ENCODE assay signal across 2 cellular contexts in genomic region chr20:47506850-47507249, GRCh38.
TF ChIP-seq lines count a peak whose summit lies in the region.

No MANE protein-coding gene starts in this region.

TF ChIP-seq in A549, 52 proteins besides CTCF, POLR2A, EP300 and RAD21:
- TF ChIP-seq ZFP36 (IDR thresholded peaks at IDR 0.05; ENCODE audit: borderline replicate concordance, partially characterized antibody) = no peak
- no peak for TF ChIP-seq EHMT2 (IDR thresholded peaks at IDR 0.05; ENCODE audit: low read depth)
- TF ChIP-seq, protein P1, sequence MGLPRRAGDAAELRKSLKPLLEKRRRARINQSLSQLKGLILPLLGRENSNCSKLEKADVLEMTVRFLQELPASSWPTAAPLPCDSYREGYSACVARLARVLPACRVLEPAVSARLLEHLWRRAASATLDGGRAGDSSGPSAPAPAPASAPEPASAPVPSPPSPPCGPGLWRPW (IDR thresholded peaks at IDR 0.05) = no peak
- TF ChIP-seq, protein P2, sequence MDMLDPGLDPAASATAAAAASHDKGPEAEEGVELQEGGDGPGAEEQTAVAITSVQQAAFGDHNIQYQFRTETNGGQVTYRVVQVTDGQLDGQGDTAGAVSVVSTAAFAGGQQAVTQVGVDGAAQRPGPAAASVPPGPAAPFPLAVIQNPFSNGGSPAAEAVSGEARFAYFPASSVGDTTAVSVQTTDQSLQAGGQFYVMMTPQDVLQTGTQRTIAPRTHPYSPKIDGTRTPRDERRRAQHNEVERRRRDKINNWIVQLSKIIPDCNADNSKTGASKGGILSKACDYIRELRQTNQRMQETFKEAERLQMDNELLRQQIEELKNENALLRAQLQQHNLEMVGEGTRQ (IDR thresholded peaks at IDR 0.05) = no peak
- TF ChIP-seq NPAS2 (CRISPR knock-in tag; IDR thresholded peaks at IDR 0.05; ENCODE audit: borderline replicate concordance) = no peak

TF ChIP-seq in GM12878, 131 proteins besides CTCF, POLR2A, EP300 and RAD21:
- TF ChIP-seq ZBED1 (IDR thresholded peaks at IDR 0.05; ENCODE audit: borderline replicate concordance) (no peak), MEF2A (IDR thresholded peaks at IDR 0.05; ENCODE audit: insufficient read depth, low read depth, low read length) (no peak), RELB (IDR thresholded peaks at IDR 0.05; ENCODE audit: low read depth) (no peak), ZZZ3 (IDR thresholded peaks at IDR 0.05; ENCODE audit: control insufficient read depth, insufficient read length, low read depth) (no peak), NRF1 (conservative IDR thresholded peaks at IDR 0.05; ENCODE audit: low read depth, low read length) (no peak), MTA2 (IDR thresholded peaks at IDR 0.05; ENCODE audit: low read depth) (no peak), IRF4 (IDR thresholded peaks at IDR 0.05; ENCODE audit: low read depth, low read length) (no peak), BCL11A (IDR thresholded peaks at IDR 0.05; ENCODE audit: low read depth, low read length) (no peak), POLR2AphosphoS2 (IDR thresholded peaks at IDR 0.05; ENCODE audit: low read depth, low read length) (no peak), CEBPZ (IDR thresholded peaks at IDR 0.05; ENCODE audit: low read depth, low read length) (no peak), MYC (IDR thresholded peaks at IDR 0.05; ENCODE audit: insufficient read depth, insufficient read length, insufficient replicate concordance, low read length, severe bottlenecking) (no peak), RUNX3 (IDR thresholded peaks at IDR 0.05; ENCODE audit: low read length) (no peak), YBX1 (IDR thresholded peaks at IDR 0.05) (no peak), TAF1 (IDR thresholded peaks at IDR 0.05; ENCODE audit: borderline replicate concordance, low read depth, low read length) (no peak), SIN3A (IDR thresholded peaks at IDR 0.05; ENCODE audit: low read depth, low read length) (no peak)
- TF ChIP-seq, protein P3, sequence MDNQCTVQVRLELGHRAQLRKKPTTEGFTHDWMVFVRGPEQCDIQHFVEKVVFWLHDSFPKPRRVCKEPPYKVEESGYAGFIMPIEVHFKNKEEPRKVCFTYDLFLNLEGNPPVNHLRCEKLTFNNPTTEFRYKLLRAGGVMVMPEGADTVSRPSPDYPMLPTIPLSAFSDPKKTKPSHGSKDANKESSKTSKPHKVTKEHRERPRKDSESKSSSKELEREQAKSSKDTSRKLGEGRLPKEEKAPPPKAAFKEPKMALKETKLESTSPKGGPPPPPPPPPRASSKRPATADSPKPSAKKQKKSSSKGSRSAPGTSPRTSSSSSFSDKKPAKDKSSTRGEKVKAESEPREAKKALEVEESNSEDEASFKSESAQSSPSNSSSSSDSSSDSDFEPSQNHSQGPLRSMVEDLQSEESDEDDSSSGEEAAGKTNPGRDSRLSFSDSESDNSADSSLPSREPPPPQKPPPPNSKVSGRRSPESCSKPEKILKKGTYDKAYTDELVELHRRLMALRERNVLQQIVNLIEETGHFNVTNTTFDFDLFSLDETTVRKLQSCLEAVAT (IDR thresholded peaks at IDR 0.05) = no peak
- TF ChIP-seq, protein P4, sequence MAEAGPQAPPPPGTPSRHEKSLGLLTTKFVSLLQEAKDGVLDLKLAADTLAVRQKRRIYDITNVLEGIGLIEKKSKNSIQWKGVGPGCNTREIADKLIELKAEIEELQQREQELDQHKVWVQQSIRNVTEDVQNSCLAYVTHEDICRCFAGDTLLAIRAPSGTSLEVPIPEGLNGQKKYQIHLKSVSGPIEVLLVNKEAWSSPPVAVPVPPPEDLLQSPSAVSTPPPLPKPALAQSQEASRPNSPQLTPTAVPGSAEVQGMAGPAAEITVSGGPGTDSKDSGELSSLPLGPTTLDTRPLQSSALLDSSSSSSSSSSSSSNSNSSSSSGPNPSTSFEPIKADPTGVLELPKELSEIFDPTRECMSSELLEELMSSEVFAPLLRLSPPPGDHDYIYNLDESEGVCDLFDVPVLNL (IDR thresholded peaks at IDR 0.05; ENCODE audit: low read depth, low read length) = no peak
